In genomic region chr10:124903119-124903518, GRCh38 we compare ENCODE assay signal across 1 cellular context.
TF ChIP-seq lines count a peak whose summit lies in the region.

No MANE protein-coding gene starts in this region.

TF ChIP-seq in neural cell, 6 proteins besides CTCF, POLR2A, EP300 and RAD21:
- TF ChIP-seq REST (IDR thresholded peaks at IDR 0.05; ENCODE audit: borderline replicate concordance), result no peak
- no peak for TF ChIP-seq EZH2 (IDR thresholded peaks at IDR 0.05; ENCODE audit: borderline replicate concordance, insufficient read depth, low read length, poor library complexity, severe bottlenecking)
- no peak for TF ChIP-seq TAF1 (IDR thresholded peaks at IDR 0.05; ENCODE audit: low read depth)
- TF ChIP-seq MXI1 (conservative IDR thresholded peaks at IDR 0.05; ENCODE audit: poor library complexity, severe bottlenecking), result no peak
- no peak for TF ChIP-seq SMC3 (conservative IDR thresholded peaks at IDR 0.05; ENCODE audit: poor library complexity)
- TF ChIP-seq POLR2AphosphoS5 (IDR thresholded peaks at IDR 0.05), result no peak
